In the genomic region with DNA sequence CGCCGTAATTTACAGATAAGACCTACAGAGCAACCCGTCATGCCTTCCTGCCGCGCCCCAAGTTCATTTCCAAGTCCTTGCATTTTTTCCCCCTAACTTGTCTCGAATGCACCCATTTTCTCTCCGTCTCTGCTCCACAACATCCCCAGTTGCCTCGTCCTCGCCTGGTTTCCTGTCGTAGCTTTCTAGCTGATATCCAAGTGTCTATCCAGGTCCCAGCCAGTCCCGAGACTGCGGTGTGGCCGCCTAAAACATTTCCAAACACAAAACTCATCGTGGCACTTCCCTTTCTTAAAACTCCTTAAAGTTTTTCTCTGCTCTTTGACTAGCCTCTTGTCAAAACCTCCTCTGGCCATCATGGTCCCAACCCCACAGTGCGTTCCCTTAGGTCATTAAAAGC, we compare ENCODE assay signal across 8 cellular contexts. TPM values are rescaled to one million over a fixed set of nuclear protein-coding genes. Genes with fewer than 3 reads are reported as not detected.
DNase-seq lines count a peak whose midpoint lies in the region; ATAC-seq, FAIRE-seq and TF ChIP-seq lines count a peak whose summit lies in the region.

No MANE protein-coding gene starts in this region.

- H3K36me3 ChIP-seq in kidney (ENCODE audit: control insufficient read depth in 1 of 2, insufficient read depth in 2 of 2, low read length in 2 of 2) (no peaks in the 10 kb centered on the region), transverse colon (no peaks in the 10 kb centered on the region)

- intact Hi-C loops in activated T-helper 2 cell treated with anti-CD3 and anti-CD28 coated beads, Interferon-gamma antibody, Interleukin-2, Interleukin-4, amounts not matched to agents 10 μg/mL and 5 μg/mL and 100 μg/mL, durations not matched to agents 14 hours and 24 hours and 36 hours (cut with micrococcal nuclease), result loop anchor here (5.0 kb wide), 1 partner anchor 1602 kb away; a partner anchor contains a TSS
- intact Hi-C loops in kidney (cut with DNase I) (no loop called here), transverse colon (cut with DNase I; ENCODE audit: low total_unique reads) (no loop called here)

- H3K4me1 Mint-ChIP-seq in activated T-cell treated with anti-CD3 and anti-CD28 coated beads, Interleukin-2, amount 50 U/mL, for 4 hours (ENCODE audit: low read depth), result peaks cover 30% of the 10 kb centered on the region
- H3K4me1 Mint-ChIP-seq in activated T-helper 2 cell treated with anti-CD3 and anti-CD28 coated beads, Interferon-gamma antibody, Interleukin-2, Interleukin-4, amounts not matched to agents 10 μg/mL and 5 μg/mL and 100 μg/mL, durations not matched to agents 14 hours and 24 hours and 36 hours (ENCODE audit: low read depth), result peaks cover 27% of the 10 kb centered on the region

- no peaks in the 10 kb centered on the region for H3K9me3 Mint-ChIP-seq in activated T-cell treated with anti-CD3 and anti-CD28 coated beads, Interleukin-2, amount 50 U/mL, for 4 hours
- no peaks in the 10 kb centered on the region for H3K9me3 Mint-ChIP-seq in activated T-helper 2 cell treated with anti-CD3 and anti-CD28 coated beads, Interferon-gamma antibody, Interleukin-2, Interleukin-4, amounts not matched to agents 10 μg/mL and 5 μg/mL and 100 μg/mL, durations not matched to agents 14 hours and 24 hours and 36 hours

- H3K36me3 Mint-ChIP-seq in activated T-cell treated with anti-CD3 and anti-CD28 coated beads, Interleukin-2, amount 50 U/mL, for 4 hours (ENCODE audit: insufficient read depth), result no peaks in the 10 kb centered on the region
- peaks cover 16% of the 10 kb centered on the region for H3K36me3 Mint-ChIP-seq in activated T-helper 2 cell treated with anti-CD3 and anti-CD28 coated beads, Interferon-gamma antibody, Interleukin-2, Interleukin-4, amounts not matched to agents 10 μg/mL and 5 μg/mL and 100 μg/mL, durations not matched to agents 14 hours and 24 hours and 36 hours (ENCODE audit: low read depth)

- H3K27ac Mint-ChIP-seq in activated T-helper 2 cell treated with anti-CD3 and anti-CD28 coated beads, Interferon-gamma antibody, Interleukin-2, Interleukin-4, amounts not matched to agents 10 μg/mL and 5 μg/mL and 100 μg/mL, durations not matched to agents 14 hours and 24 hours and 36 hours, result peak overlapping the region; percentile 67

- H3K9me3 ChIP-seq in kidney (ENCODE audit: control insufficient read depth in 1 of 2, low read length in 2 of 2) (no peaks in the 10 kb centered on the region), transverse colon (no peaks in the 10 kb centered on the region)

- peak overlapping the region in 1 of 2 donors; percentile 75 for H3K9ac ChIP-seq in kidney (ENCODE audit: low read length in 2 of 2)

- H3K4me3 ChIP-seq in kidney (ENCODE audit: low read length in 2 of 2) (peak overlapping the region; percentile 68 to 88), transverse colon (peak overlapping the region in 3 of 4 donors; percentile 71 to 89 (median 87))

- in situ Hi-C loops in transverse colon (cut with MboI; ENCODE audit: low pct_ligation_motif_present in 1 of 4, low pct_unique_long_range_greater_than_20kb in 1 of 4, low sequenced_read_pairs in 3 of 4), result loop anchor here in 1 of 4 donors (25.0 kb wide), 2 partner anchors 1523 to 1673 kb away; a partner anchor contains a TSS

- H3K27ac ChIP-seq in kidney (ENCODE audit: low read depth in 2 of 2, low read length in 2 of 2), result no peak overlapping the region
- peak overlapping the region in 2 of 4 donors; percentile 88 to 95 for H3K27ac ChIP-seq in transverse colon

- H3K27me3 Mint-ChIP-seq in activated T-cell treated with anti-CD3 and anti-CD28 coated beads, Interleukin-2, amount 50 U/mL, for 4 hours (ENCODE audit: low read depth), result peaks cover 4% of the 10 kb centered on the region
- H3K27me3 Mint-ChIP-seq in activated T-helper 2 cell treated with anti-CD3 and anti-CD28 coated beads, Interferon-gamma antibody, Interleukin-2, Interleukin-4, amounts not matched to agents 10 μg/mL and 5 μg/mL and 100 μg/mL, durations not matched to agents 14 hours and 24 hours and 36 hours (ENCODE audit: low read depth), result peaks cover 25% of the 10 kb centered on the region

- no peak for TF ChIP-seq POLR2A in transverse colon (IDR thresholded peaks at IDR 0.05)

- DNase-seq in activated T-cell treated with anti-CD3 and anti-CD28 coated beads, Interleukin-2, amount 50 U/mL, for 4 hours, result no peak
- DNase-seq in activated T-cell treated with anti-CD3 and anti-CD28 coated beads, Interleukin-2, amount 50 U/mL, for 1 hour, result no peak
- DNase-seq in activated T-helper 2 cell treated with anti-CD3 and anti-CD28 coated beads, Interferon-gamma antibody, Interleukin-2, Interleukin-4, amounts not matched to agents 10 μg/mL and 5 μg/mL and 100 μg/mL, durations not matched to agents 14 hours and 24 hours and 36 hours (ENCODE audit: low spot score), result no peak
- DNase-seq in kidney (peak; percentile 69), transverse colon (peak; percentile 9), GM20000 (ENCODE audit: low spot score) (no peak), DMS79 treated with DMSO at 0.1 percent for 48 hours (lab: John Stamatoyannopoulos, UW) (no peak)

- FAIRE-seq in kidney (lab: Jason Lieb, UNC), result no peak

- H3K27me3 ChIP-seq in transverse colon, result no peaks in the 10 kb centered on the region

- H3K4me3 Mint-ChIP-seq in activated T-cell treated with anti-CD3 and anti-CD28 coated beads, Interleukin-2, amount 50 U/mL, for 4 hours, result peak overlapping the region; percentile 92
- peak overlapping the region; percentile 84 for H3K4me3 Mint-ChIP-seq in activated T-helper 2 cell treated with anti-CD3 and anti-CD28 coated beads, Interferon-gamma antibody, Interleukin-2, Interleukin-4, amounts not matched to agents 10 μg/mL and 5 μg/mL and 100 μg/mL, durations not matched to agents 14 hours and 24 hours and 36 hours (ENCODE audit: low read depth)

- peaks cover 0 to 3% of the 10 kb centered on the region in 2 donors for H3K4me1 ChIP-seq in kidney (ENCODE audit: control insufficient read depth in 1 of 2, insufficient read depth in 1 of 2, low read depth in 1 of 2, low read length in 2 of 2)
- H3K4me1 ChIP-seq in transverse colon, result peaks cover 0 to 17% (median 11%) of the 10 kb centered on the region in 4 donors

- TF ChIP-seq CTCF in kidney (IDR thresholded peaks at IDR 0.05; ENCODE audit: borderline replicate concordance, extremely low read depth, insufficient read depth), result no peak
- no peak for TF ChIP-seq CTCF in transverse colon (IDR thresholded peaks at IDR 0.05)
- no peak for TF ChIP-seq CTCF in GM20000 (IDR thresholded peaks at IDR 0.05; ENCODE audit: extremely low read depth, missing control alignments)

- ATAC-seq in activated T-cell treated with anti-CD3 and anti-CD28 coated beads, Interleukin-2, amount 50 U/mL, for 4 hours, result no peak
- ATAC-seq in GM18519 (IDR thresholded peaks at IDR 0.05; ENCODE audit: low FRiP score, unreplicated experiment), result no peak

- WGBS in transverse colon (ENCODE audit: low coverage in 1 of 2), 2 donors, result 61 to 62% methylated on average over 14 to 15 of the region's 15 CpGs

- TF ChIP-seq EP300 in transverse colon (IDR thresholded peaks at IDR 0.05; ENCODE audit: low read depth), result no peak

RNA-seq across cellular contexts. Expression of a gene that starts 1.2 kb away (rescaled TPM):
- total RNA-seq in activated T-cell treated with anti-CD3 and anti-CD28 coated beads, Interleukin-2, amount 50 U/mL, for 4 hours, result 10 to 100 TPM; 12.0 to 14.1 (median 12.3) TPM
- total RNA-seq in activated T-helper 2 cell treated with anti-CD3 and anti-CD28 coated beads, Interferon-gamma antibody, Interleukin-2, Interleukin-4, amounts not matched to agents 10 μg/mL and 5 μg/mL and 100 μg/mL, durations not matched to agents 14 hours and 24 hours and 36 hours, result 33.2 and 34.4 TPM in 2 replicates
- total RNA-seq in kidney (9.8 TPM), transverse colon (100 to 1,000 TPM in 1 of 4 donors, 10 to 100 TPM in 1, 1 to 10 TPM in 2; 2.2 to 141 (median 9.1) TPM)
- polyA plus RNA-seq in kidney (ENCODE audit: insufficient read depth, low read depth, low replicate concordance), result 0.90 TPM

Comparison
In these comparisons a context has a peak if more than half of its experiments do, and no peak if none do; other contexts are left out.
1. DNase-seq: peak in kidney (single experiment) and transverse colon (single experiment); none in activated T-cell treated with anti-CD3 and anti-CD28 coated beads, Interleukin-2, amount 50 U/mL, for 4 hours (single experiment), activated T-cell treated with anti-CD3 and anti-CD28 coated beads, Interleukin-2, amount 50 U/mL, for 1 hour (single experiment), activated T-helper 2 cell treated with anti-CD3 and anti-CD28 coated beads, Interferon-gamma antibody, Interleukin-2, Interleukin-4, amounts not matched to agents 10 μg/mL and 5 μg/mL and 100 μg/mL, durations not matched to agents 14 hours and 24 hours and 36 hours (single experiment), GM20000 (single experiment) and DMS79 treated with DMSO at 0.1 percent for 48 hours (single experiment).